2 cellular contexts compared by ENCODE assay signal in genomic region chr7:18896343-18896975, GRCh38.
A peak's percentile ranks its signal among the peaks of the same experiment; 100 is the strongest.
TF ChIP-seq lines count a peak whose summit lies in the region.

No MANE protein-coding gene starts in this region.

TF ChIP-seq in GM23338, 12 proteins besides CTCF, POLR2A, EP300 and RAD21:
- no peak for TF ChIP-seq ETS1 (IDR thresholded peaks at IDR 0.05)
- no peak for TF ChIP-seq CREB1 (CRISPR knock-in tag; IDR thresholded peaks at IDR 0.05; ENCODE audit: low read depth)
- no peak for TF ChIP-seq STAT1 (IDR thresholded peaks at IDR 0.05; ENCODE audit: unreplicated experiment)
- TF ChIP-seq REST (IDR thresholded peaks at IDR 0.05; ENCODE audit: unreplicated experiment), result no peak
- TF ChIP-seq POLR2AphosphoS5 (IDR thresholded peaks at IDR 0.05; ENCODE audit: low read depth), result no peak
- no peak for TF ChIP-seq EZH2 (IDR thresholded peaks at IDR 0.05; ENCODE audit: low read depth, unreplicated experiment)
- no peak for TF ChIP-seq EZH2phosphoT487 (IDR thresholded peaks at IDR 0.05; ENCODE audit: unreplicated experiment)
- no peak for TF ChIP-seq JUNB (IDR thresholded peaks at IDR 0.05; ENCODE audit: unreplicated experiment)
- no peak for TF ChIP-seq ZNF331 (CRISPR knock-in tag; IDR thresholded peaks at IDR 0.05; ENCODE audit: low read depth)
- TF ChIP-seq NANOG (IDR thresholded peaks at IDR 0.05; ENCODE audit: borderline replicate concordance), result no peak
- no peak for TF ChIP-seq ZNF114 (CRISPR knock-in tag; IDR thresholded peaks at IDR 0.05)
- no peak for TF ChIP-seq ZNF462 (CRISPR knock-in tag; IDR thresholded peaks at IDR 0.05)
TF ChIP-seq in GM23338: peak in this region for 0.

TF ChIP-seq in H1, 55 proteins besides CTCF, POLR2A, EP300 and RAD21:
- no peak for TF ChIP-seq USF2 (IDR thresholded peaks at IDR 0.05; ENCODE audit: low read length)
- TF ChIP-seq CHD7 (IDR thresholded peaks at IDR 0.05; ENCODE audit: insufficient replicate concordance, low read length), result peak; percentile 35
